In the genomic region with DNA sequence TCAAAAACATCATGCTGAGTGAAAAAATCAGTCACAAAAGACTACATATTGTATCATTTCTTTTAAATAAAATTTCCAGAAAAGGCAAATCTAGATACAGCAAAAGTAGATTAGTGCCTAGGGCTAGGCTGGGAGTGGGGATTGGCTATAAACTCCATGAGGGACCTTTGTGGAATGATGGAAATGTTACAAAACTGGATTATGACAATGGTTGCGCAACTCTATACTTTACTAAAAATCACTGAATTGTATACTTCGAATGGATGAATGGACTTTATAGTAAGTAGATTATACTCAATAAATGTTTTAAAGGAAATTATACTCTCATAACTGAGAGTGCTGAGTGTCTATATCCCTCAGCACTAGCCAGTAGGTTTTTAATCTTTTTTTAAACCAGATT, we compare ENCODE assay signal across 19 cellular contexts. TPM values are rescaled to one million over a fixed set of nuclear protein-coding genes. Genes with fewer than 3 reads are reported as not detected.
DNase-seq lines count a peak whose midpoint lies in the region; ATAC-seq, FAIRE-seq and TF ChIP-seq lines count a peak whose summit lies in the region.
"Had no signal": no experiment of that assay in that cellular context is flagged by ENCODE, and none has a peak within 500 bp of the region (broad histone marks: within the 10 kb centered on the region; RNA-seq: fewer than 3 reads in every experiment).

No MANE protein-coding gene starts in this region.

- H3K4me3 ChIP-seq in GM23248, result no peak overlapping the region
- H3K4me3 ChIP-seq in PC-3 (ENCODE audit: low read length), result no peak overlapping the region
- H3K4me3 ChIP-seq in H1 (ENCODE audit: extremely low read depth in 1 of 4, insufficient read depth in 2 of 4, low read depth in 3 of 4, low read length in 4 of 4), result no peak overlapping the region
- no peak overlapping the region for H3K4me3 ChIP-seq in trophoblast cell (ENCODE audit: low read depth, low read length)
- no peak overlapping the region for H3K4me3 ChIP-seq in mucosa of descending colon
- H3K4me3 ChIP-seq: GM23338, MG63, Peyer's patch, SK-N-MC had no signal

- H2BK12ac ChIP-seq in H1 (ENCODE audit: low read depth, low read length) (no peak overlapping the region), trophoblast cell (ENCODE audit: low read length) (no peak overlapping the region)

- no peaks in the 10 kb centered on the region; the same call in 1 of the 2 replicates for H3K79me1 ChIP-seq in H1 (ENCODE audit: low read depth, low read length)
- peaks cover 7% of the 10 kb centered on the region for H3K79me1 ChIP-seq in trophoblast cell (ENCODE audit: low read length)

- POLR2A ChIA-PET in PC-3 (lab: Charles Lee; ENCODE audit: unreplicated experiment) (no interaction called here), H1 (lab: Charles Lee; ENCODE audit: partially characterized antibody) (interaction anchor here (0.8 kb wide), 1 partner anchor 13 kb away, joined by 3 read pairs; no protein-coding TSS in a partner anchor)

- DNase-seq in GM23248 (peak; percentile 14), PC-3 (peak; percentile 66), H1 (ENCODE audit: low read depth in 1 of 2, low spot score in 2 of 2) (no peak), trophoblast cell (peak; percentile 64 to 96), KG1 (lab: John Stamatoyannopoulos, UW) (no peak), mucosa of descending colon (no peak), globus pallidus (ENCODE audit: low spot score) (no peak)
- DNase-seq in activated naive CD8-positive, alpha-beta T cell treated with anti-CD3 and anti-CD28 coated beads for 36 hours, result no peak
- DNase-seq: CD4-positive, CD25-positive, alpha-beta regulatory T cell; MG63; NCI-H1092 treated with DMSO at 0.1 percent for 48 hours; NCI-H524 treated with DMSO at 0.1 percent for 48 hours; Peyer's patch; Right ventricle myocardium superior had no signal

- TF ChIP-seq RAD21 in H1 (IDR thresholded peaks at IDR 0.05 in 1 of 2, conservative IDR thresholded peaks at IDR 0.05 in 1 of 2; ENCODE audit: low read depth in 2 of 2, low read length in 2 of 2), result no peak

- H3K4me1 ChIP-seq in GM23248 (ENCODE audit: insufficient read depth), result peaks cover 6% of the 10 kb centered on the region
- peaks cover 23% of the 10 kb centered on the region for H3K4me1 ChIP-seq in PC-3 (ENCODE audit: insufficient read depth, low read length)
- peaks cover 0 to 6% (median 2%) of the 10 kb centered on the region in 4 experiments; a peak in 4 of 7 replicates for H3K4me1 ChIP-seq in H1 (replicated peaks in 1 of 4; ENCODE audit: control insufficient read depth in 3 of 4, insufficient read depth in 4 of 4, low read length in 3 of 4)
- peaks cover 2% of the 10 kb centered on the region in 2 experiments for H3K4me1 ChIP-seq in trophoblast cell (ENCODE audit: control insufficient read depth in 1 of 2, insufficient read depth in 2 of 2, low read length in 2 of 2)
- peaks cover 6% of the 10 kb centered on the region for H3K4me1 ChIP-seq in mucosa of descending colon (ENCODE audit: low read depth)
- H3K4me1 ChIP-seq: Peyer's patch had no signal

- H3K9ac ChIP-seq in GM23248 (no peak overlapping the region), PC-3 (ENCODE audit: low read length) (no peak overlapping the region), H1 (replicated peaks in 1 of 4; ENCODE audit: extremely low read depth in 1 of 4, low read depth in 3 of 4, low read length in 3 of 4) (no peak overlapping the region), trophoblast cell (ENCODE audit: low read length) (no peak overlapping the region)
- H3K9ac ChIP-seq: KMS-11 had no signal

- H3K27ac ChIP-seq in GM23248, result no peak overlapping the region
- H3K27ac ChIP-seq in PC-3 (ENCODE audit: low read length), result no peak overlapping the region
- no peak overlapping the region for H3K27ac ChIP-seq in H1 (ENCODE audit: low read depth, low read length)
- H3K27ac ChIP-seq in trophoblast cell (ENCODE audit: low read depth, low read length), result no peak overlapping the region
- H3K27ac ChIP-seq: HL-60, KMS-11, Peyer's patch, SK-N-MC had no signal

- H2AK5ac ChIP-seq in H1 (ENCODE audit: low read depth, low read length) (no peak overlapping the region), trophoblast cell (ENCODE audit: low read length) (no peak overlapping the region)

- H3K18ac ChIP-seq in H1 (ENCODE audit: extremely low read depth, low read length) (no peak overlapping the region), trophoblast cell (ENCODE audit: low read length) (no peak overlapping the region)

- BruUV-seq in PC-3 (replicated peaks; lab: Mats Ljungman, UMichigan), result no TSS peak

- H3K9me2 ChIP-seq in GM23248 (ENCODE audit: insufficient read depth), result no peaks in the 10 kb centered on the region
- H3K9me2 ChIP-seq in PC-3 (replicated peaks; ENCODE audit: low read length), result no peaks in the 10 kb centered on the region

- H3K14ac ChIP-seq in H1 (ENCODE audit: insufficient read length) (no peak overlapping the region), trophoblast cell (ENCODE audit: low read length) (no peak overlapping the region)

- H3F3A ChIP-seq in GM23248 (ENCODE audit: insufficient read depth) (peaks cover 15% of the 10 kb centered on the region; the same call in 1 of the 2 replicates), PC-3 (ENCODE audit: low read length, unreplicated experiment) (no peaks in the 10 kb centered on the region)

- no peak overlapping the region for H3K4me2 ChIP-seq in GM23248 (ENCODE audit: unreplicated experiment)
- peak overlapping the region; percentile 49 for H3K4me2 ChIP-seq in PC-3 (ENCODE audit: low read length)
- H3K4me2 ChIP-seq in H1 (ENCODE audit: insufficient read depth in 1 of 2, low read depth in 2 of 2, low read length in 2 of 2), result no peak overlapping the region
- no peak overlapping the region for H3K4me2 ChIP-seq in trophoblast cell (ENCODE audit: low read length)
- H3K4me2 ChIP-seq: GM23338, KMS-11 had no signal

- no peaks in the 10 kb centered on the region for H3K27me3 Mint-ChIP-seq in activated naive CD8-positive, alpha-beta T cell treated with anti-CD3 and anti-CD28 coated beads for 36 hours
- H3K27me3 Mint-ChIP-seq: B cell had no signal

- no peak for FAIRE-seq in H1 (lab: Jason Lieb, UNC)

- H2AFZ ChIP-seq in GM23248, result no peak overlapping the region
- H2AFZ ChIP-seq in PC-3 (ENCODE audit: low read length), result no peak overlapping the region
- no peak overlapping the region for H2AFZ ChIP-seq in H1 (ENCODE audit: low read length)
- H2AFZ ChIP-seq in trophoblast cell (ENCODE audit: insufficient read depth, low read length, poor library complexity), result no peak overlapping the region
- H2AFZ ChIP-seq: GM23338 had no signal

- no peak overlapping the region for H4K12ac ChIP-seq in trophoblast cell (ENCODE audit: low read depth, low read length)

- in situ Hi-C loops in GM23248 (cut with MboI), result no loop called here

- H4K20me1 ChIP-seq in GM23248 (ENCODE audit: insufficient read depth), result no peaks in the 10 kb centered on the region
- no peaks in the 10 kb centered on the region for H4K20me1 ChIP-seq in PC-3 (ENCODE audit: low read length)
- peaks cover 6% of the 10 kb centered on the region in 2 experiments for H4K20me1 ChIP-seq in H1 (replicated peaks in 1 of 2; ENCODE audit: control insufficient read depth in 1 of 2, insufficient read depth in 2 of 2, low read length in 2 of 2)

- no peaks in the 10 kb centered on the region for H3K9me3 Mint-ChIP-seq in activated naive CD8-positive, alpha-beta T cell treated with anti-CD3 and anti-CD28 coated beads for 36 hours
- H3K9me3 Mint-ChIP-seq: CD4-positive, CD25-positive, alpha-beta regulatory T cell had no signal

- peaks cover 4% of the 10 kb centered on the region; the same call in 1 of the 2 replicates for H3K23me2 ChIP-seq in H1 (ENCODE audit: low read depth, low read length)

- H3K27ac Mint-ChIP-seq in activated naive CD8-positive, alpha-beta T cell treated with anti-CD3 and anti-CD28 coated beads for 36 hours, result no peak overlapping the region
- H3K27ac Mint-ChIP-seq: B cell; CD4-positive, CD25-positive, alpha-beta regulatory T cell; GM23338 had no signal

- WGBS in GM23248 (ENCODE audit: low coverage in 1 of 2, low lambda C conversion rate in 2 of 2, missing lambda C conversion rate in 2 of 2), 2 experiments, result 96% methylated on average over 2 of the region's 2 CpGs
- WGBS in H1 (ENCODE audit: extremely low coverage in 1 of 2, insufficient coverage in 1 of 2, insufficient read length in 1 of 2, insufficient replicate concordance in 2 of 2, low coverage in 1 of 2, low lambda C conversion rate in 2 of 2, missing lambda C conversion rate in 1 of 2), 2 experiments, result 90% methylated on average over 2 of the region's 2 CpGs; no CpG with 5 or more reads in 1 of the 2 experiments
- WGBS in trophoblast cell (ENCODE audit: extremely low coverage, insufficient coverage, insufficient read length), result no CpG with 5 or more reads among the region's 2 CpGs

- no peak for TF ChIP-seq EP300 in H1 (IDR thresholded peaks at IDR 0.05; ENCODE audit: borderline replicate concordance in 1 of 2, low read depth in 2 of 2, low read length in 2 of 2)

- H4K91ac ChIP-seq in H1 (replicated peaks; ENCODE audit: insufficient read length, low read length) (no peak overlapping the region), trophoblast cell (ENCODE audit: low read depth, low read length) (no peak overlapping the region)

- no peaks in the 10 kb centered on the region for H3K9me3 ChIP-seq in GM23248 (ENCODE audit: low read depth)
- H3K9me3 ChIP-seq in PC-3 (ENCODE audit: low read length), result no peaks in the 10 kb centered on the region
- no peaks in the 10 kb centered on the region for H3K9me3 ChIP-seq in H1 (ENCODE audit: insufficient read depth in 2 of 2, low read depth in 1 of 2, low read length in 1 of 2)
- H3K9me3 ChIP-seq in trophoblast cell (ENCODE audit: insufficient read depth, low read depth, low read length), result no peaks in the 10 kb centered on the region
- no peaks in the 10 kb centered on the region for H3K9me3 ChIP-seq in mucosa of descending colon
- H3K9me3 ChIP-seq: MG63, Peyer's patch had no signal

- H2BK20ac ChIP-seq in H1 (ENCODE audit: low read length), result no peak overlapping the region

- peaks cover 23% of the 10 kb centered on the region for H3K4me1 Mint-ChIP-seq in activated naive CD8-positive, alpha-beta T cell treated with anti-CD3 and anti-CD28 coated beads for 36 hours

- no peak overlapping the region for H3K4ac ChIP-seq in H1 (replicated peaks; ENCODE audit: insufficient read length, low read depth, low read length)
- no peak overlapping the region for H3K4ac ChIP-seq in trophoblast cell (ENCODE audit: low read depth, low read length)

- no peak overlapping the region for H2BK15ac ChIP-seq in H1 (ENCODE audit: low read length)

- no peak overlapping the region for H3K56ac ChIP-seq in H1 (replicated peaks; ENCODE audit: insufficient read length, low read depth, low read length)

- CTCF ChIA-PET in PC-3 (lab: Charles Lee), result no interaction called here
- CTCF ChIA-PET in H1 (lab: Charles Lee; ENCODE audit: partially characterized antibody), result no interaction called here

- TF ChIP-seq POLR2A in H1 (IDR thresholded peaks at IDR 0.05; ENCODE audit: control extremely low read depth in 1 of 2, low read depth in 2 of 2, low read length in 2 of 2), result no peak

- H3K4me3 Mint-ChIP-seq in activated naive CD8-positive, alpha-beta T cell treated with anti-CD3 and anti-CD28 coated beads for 36 hours, result no peak overlapping the region
- H3K4me3 Mint-ChIP-seq: B cell; CD4-positive, CD25-positive, alpha-beta regulatory T cell; GM23338 had no signal

- peaks cover 12% of the 10 kb centered on the region for H3K36me3 Mint-ChIP-seq in activated naive CD8-positive, alpha-beta T cell treated with anti-CD3 and anti-CD28 coated beads for 36 hours

- H3K27me3 ChIP-seq in GM23248 (replicated peaks; ENCODE audit: insufficient read depth) (no peaks in the 10 kb centered on the region), PC-3 (ENCODE audit: low read length) (no peaks in the 10 kb centered on the region), H1 (replicated peaks in 1 of 4; ENCODE audit: control insufficient read depth in 3 of 4, extremely low read depth in 1 of 4, insufficient read depth in 3 of 4, low read length in 3 of 4) (no peaks in the 10 kb centered on the region), trophoblast cell (ENCODE audit: insufficient read depth, low read length) (no peaks in the 10 kb centered on the region)
- H3K27me3 ChIP-seq: MG63, Peyer's patch had no signal

- ATAC-seq in PC-3 (no peak), mucosa of descending colon (no peak)
- ATAC-seq: GM23338 had no signal

- H3K23ac ChIP-seq in H1 (ENCODE audit: insufficient read length) (no peak overlapping the region), trophoblast cell (ENCODE audit: low read length) (no peak overlapping the region)

- H3K79me2 ChIP-seq in GM23248 (ENCODE audit: insufficient read depth) (peaks cover 72% of the 10 kb centered on the region), PC-3 (ENCODE audit: low read length) (peaks cover 92% of the 10 kb centered on the region), H1 (ENCODE audit: control insufficient read depth in 1 of 2, insufficient read depth in 2 of 2, low read length in 2 of 2) (peaks cover 8 to 91% of the 10 kb centered on the region in 2 experiments; a peak in 3 of 4 replicates), trophoblast cell (ENCODE audit: control insufficient read depth, insufficient read depth, low read length, poor library complexity) (peaks cover 6% of the 10 kb centered on the region)

- H2BK120ac ChIP-seq in H1 (replicated peaks; ENCODE audit: low read depth, low read length) (no peak overlapping the region), trophoblast cell (ENCODE audit: insufficient read depth, low read length, poor library complexity) (no peak overlapping the region)

- H3K36me3 ChIP-seq in GM23248 (ENCODE audit: low read depth) (no peaks in the 10 kb centered on the region), PC-3 (ENCODE audit: low read depth, low read length) (no peaks in the 10 kb centered on the region), H1 (ENCODE audit: control insufficient read depth in 2 of 4, insufficient read depth in 4 of 4, low read length in 3 of 4) (peaks cover 0 to 3% (median 0%) of the 10 kb centered on the region in 4 experiments; a peak in 2 of 8 replicates), trophoblast cell (ENCODE audit: control insufficient read depth in 1 of 2, insufficient read depth in 2 of 2, low read length in 2 of 2) (no peaks in the 10 kb centered on the region), mucosa of descending colon (ENCODE audit: low read depth) (no peaks in the 10 kb centered on the region)
- H3K36me3 ChIP-seq: MG63, Peyer's patch had no signal

- intact Hi-C loops in PC-3 (cut with micrococcal nuclease), result loop anchor here (5.0 kb wide), 1 partner anchor 442 kb away; no protein-coding TSS in a partner anchor
- intact Hi-C loops in mucosa of descending colon (cut with DNase I, micrococcal nuclease), result loop anchor here in 1 of 2 donors (5.0 kb wide), 1 partner anchor 153 kb away; a partner anchor contains a TSS

- H2BK5ac ChIP-seq in H1 (ENCODE audit: low read depth, low read length) (no peak overlapping the region), trophoblast cell (ENCODE audit: low read depth, low read length, poor library complexity) (no peak overlapping the region)

- no peak overlapping the region for H4K5ac ChIP-seq in H1 (ENCODE audit: insufficient read length, low read depth, low read length)

- no peak overlapping the region for H4K8ac ChIP-seq in H1 (ENCODE audit: extremely low read depth, insufficient read depth, low read length)
- no peak overlapping the region for H4K8ac ChIP-seq in trophoblast cell (ENCODE audit: low read depth, low read length)

- no peak for TF ChIP-seq CTCF in PC-3 (conservative IDR thresholded peaks at IDR 0.05; ENCODE audit: low read depth, low read length)
- no peak for TF ChIP-seq CTCF in H1 (IDR thresholded peaks at IDR 0.05; ENCODE audit: control extremely low read depth in 1 of 3, insufficient read depth in 1 of 3, low read depth in 1 of 3, low read length in 3 of 3)
- TF ChIP-seq CTCF in mucosa of descending colon (IDR thresholded peaks at IDR 0.05), result no peak

RNA-seq across cellular contexts. Expression of a gene that starts 4.3 kb away (rescaled TPM):
- total RNA-seq in GM23248 (2014; rRNA removed; shearing (Covaris generic)), result 17.6 and 30.0 TPM in 2 replicates
- 84.4 and 86.5 TPM in 2 replicates for polyA plus RNA-seq in GM23248 (2016; fragmentation: Nextera tagmentation; extraction: Ambion mirVana)
- total RNA-seq in PC-3 (2014; rRNA removed), result 101 and 113 TPM in 2 replicates
- total RNA-seq in H1 (2021; fragmentation: NEBNext Ultra II Directional; extraction: Animal tissue kit (Norgen Biotek cat#: 25700)), result 167 and 174 TPM in 2 replicates
- 54.8 and 84.4 TPM in 2 replicates for polyA plus RNA-seq in H1 (2011; rRNA removed)
- 206 TPM for polyA plus RNA-seq in H1 (2011; cell fraction: cytosol; rRNA removed)
- polyA plus RNA-seq in H1 (2011; cell fraction: nucleus; rRNA removed), result 58.2 TPM
- 145 to 244 TPM (median 151 TPM) in 4 replicates for polyA plus RNA-seq in H1 (2012, experiment 1 of 2)
- 44.7 TPM for polyA plus RNA-seq in H1 (2012, experiment 2 of 2)
- 195 TPM for polyA plus RNA-seq in H1 (2013, experiment 1 of 2)
- 201 TPM for polyA plus RNA-seq in H1 (2013, experiment 2 of 2)
- polyA minus RNA-seq in H1 (2011; rRNA and poly(A)+ RNA removed), result 15.1 and 22.6 TPM in 2 replicates
- 36.2 TPM for polyA minus RNA-seq in H1 (2011; cell fraction: cytosol; rRNA and poly(A)+ RNA removed)
- 28.1 TPM for polyA minus RNA-seq in H1 (2011; cell fraction: nucleus; rRNA and poly(A)+ RNA removed)
- 115 and 123 TPM in 2 replicates for polyA plus RNA-seq in trophoblast cell (2013)
- 10 to 100 TPM; 24.4 to 48.0 (median 42.6) TPM for total RNA-seq in mucosa of descending colon
- total RNA-seq in activated naive CD8-positive, alpha-beta T cell treated with anti-CD3 and anti-CD28 coated beads for 36 hours, result 10 to 100 TPM; 70.6 to 74.8 TPM

Comparison
In these comparisons a context has a peak if more than half of its experiments do, and no peak if none do; other contexts are left out.
1. DNase-seq: peak in GM23248 (single experiment), PC-3 (single experiment) and trophoblast cell (2 of 2); none in H1 (0 of 2), KG1 (single experiment), mucosa of descending colon (0 of 3), globus pallidus (single experiment) and activated naive CD8-positive, alpha-beta T cell treated with anti-CD3 and anti-CD28 coated beads for 36 hours (single experiment).